8 cellular contexts compared by ENCODE assay signal in the genomic region with DNA sequence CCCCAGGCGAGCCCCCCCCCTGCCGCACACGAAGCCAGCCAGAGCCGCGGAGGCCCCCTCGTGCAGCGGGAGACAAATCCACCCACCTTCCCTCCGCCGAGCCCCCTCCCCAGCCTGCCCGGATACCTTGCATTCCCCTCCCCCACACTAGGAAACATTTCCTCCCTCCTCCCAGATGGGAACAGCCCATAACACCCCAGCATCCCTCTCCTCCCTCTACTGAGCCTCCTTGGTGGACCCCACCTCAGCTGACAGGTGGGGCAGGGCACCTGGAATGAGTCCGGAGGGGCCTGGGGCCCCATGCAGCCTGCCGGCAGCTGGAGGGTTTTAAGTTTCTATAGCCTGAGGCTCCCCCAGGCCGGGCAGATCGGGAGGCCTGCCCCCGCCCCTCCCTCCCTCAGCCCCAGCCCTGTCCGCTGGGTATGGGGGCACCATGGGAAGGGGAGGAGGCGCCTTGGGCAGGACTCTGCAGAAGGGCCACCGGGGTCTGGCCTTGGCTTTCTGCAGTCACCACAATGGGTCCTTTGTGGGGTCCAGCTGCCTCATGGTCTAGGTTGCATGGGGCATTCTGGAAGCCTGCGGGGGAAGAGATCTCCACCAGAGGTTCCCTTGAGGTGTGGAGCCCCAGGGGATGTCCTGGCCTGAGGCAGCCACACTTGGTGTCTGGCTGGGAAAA. TPM values are rescaled to one million over a fixed set of nuclear protein-coding genes. Genes with fewer than 3 reads are reported as not detected.
A peak's percentile ranks its signal among the peaks of the same experiment; 100 is the strongest.
DNase-seq lines count a peak whose midpoint lies in the region; FAIRE-seq and TF ChIP-seq lines count a peak whose summit lies in the region.

No MANE protein-coding gene starts in this region.

- no peaks in the 10 kb centered on the region for H4K20me1 ChIP-seq in keratinocyte (ENCODE audit: control insufficient read depth, extremely low read depth, insufficient read depth, low read length)

- peak; percentile 45 for DNase-seq in GM10248 (ENCODE audit: extremely low spot score)
- DNase-seq in M059J (ENCODE audit: low read depth): peak; percentile 39
- no peak for DNase-seq in breast epithelium (ENCODE audit: low spot score in 2 of 2)
- no peak for DNase-seq in keratinocyte (ENCODE audit: low read depth, low spot score)
- DNase-seq in NCI-H1092 (lab: John Stamatoyannopoulos, UW): no peak
- DNase-seq in NCI-H1436 treated with DMSO at 0.1 percent for 48 hours (lab: John Stamatoyannopoulos, UW): no peak
- DNase-seq in ureter (ENCODE audit: low spot score): no peak

- H3K27ac ChIP-seq in breast epithelium: peak overlapping the region; percentile 80 to 94
- H3K27ac ChIP-seq in keratinocyte (ENCODE audit: control insufficient read depth, insufficient read depth, low read length): peak overlapping the region; percentile 77
- H3K27ac ChIP-seq in stomach smooth muscle (ENCODE audit: low read length): peak overlapping the region; percentile 74

- CTCF ChIA-PET in GM10248 (lab: Yijun Ruan, JAX): interaction anchor here (1.0 to 2.1 kb wide), 5 partner anchors 12 to 85 kb away, joined by 3 to 7 read pairs (median 3); a partner anchor contains a TSS

- H2AFZ ChIP-seq in keratinocyte (ENCODE audit: control insufficient read depth, low read length): no peak overlapping the region

- peaks cover 41% of the 10 kb centered on the region for H3K79me2 ChIP-seq in keratinocyte (ENCODE audit: control insufficient read depth, insufficient read depth, low read length)

- no peaks in the 10 kb centered on the region for H3K9me3 ChIP-seq in breast epithelium
- no peaks in the 10 kb centered on the region for H3K9me3 ChIP-seq in keratinocyte (ENCODE audit: control insufficient read depth, low read depth, low read length)
- no peaks in the 10 kb centered on the region for H3K9me3 ChIP-seq in stomach smooth muscle (ENCODE audit: control insufficient read depth in 2 of 2, low read length in 2 of 2)

- H3K4me1 ChIP-seq in breast epithelium: peaks cover 3 to 5% of the 10 kb centered on the region in 2 donors
- H3K4me1 ChIP-seq in keratinocyte (ENCODE audit: control insufficient read depth, extremely low read depth, insufficient read depth, low read length): peaks cover 13% of the 10 kb centered on the region
- peaks cover 35% of the 10 kb centered on the region for H3K4me1 ChIP-seq in stomach smooth muscle (ENCODE audit: control insufficient read depth, insufficient read depth, low read length)

- H3K9me1 ChIP-seq in keratinocyte (ENCODE audit: control insufficient read depth, extremely low read depth, insufficient read depth, low read length): no peaks in the 10 kb centered on the region

- POLR2A ChIA-PET in GM10248 (lab: Yijun Ruan, JAX): interaction anchor here (0.8 to 2.6 kb wide), 4 partner anchors 58 to 64 kb away, joined by 3 to 12 read pairs (median 6); a partner anchor contains a TSS

- intact Hi-C loops in breast epithelium (cut with DNase I; ENCODE audit: low total_unique reads): no loop called here

- TF ChIP-seq POLR2A in breast epithelium (IDR thresholded peaks at IDR 0.05): no peak

- dilution Hi-C loops in keratinocyte (cut with MboI; ENCODE audit: extremely low pct_ligation_motif_present, low sequenced_read_pairs): no loop called here

- FAIRE-seq in keratinocyte (lab: Jason Lieb, UNC): no peak

- peak overlapping the region; percentile 80 to 92 (median 89) for H3K4me3 ChIP-seq in breast epithelium
- peak overlapping the region; percentile 74 to 89 (median 77) for H3K4me3 ChIP-seq in keratinocyte (ENCODE audit: control insufficient read depth in 2 of 3, extremely low read depth in 1 of 3, insufficient read depth in 2 of 3, low read depth in 1 of 3, low read length in 3 of 3)
- peak overlapping the region; percentile 86 to 87 for H3K4me3 ChIP-seq in stomach smooth muscle (ENCODE audit: low read length in 2 of 2)

- H3K27me3 ChIP-seq in breast epithelium: no peaks in the 10 kb centered on the region
- H3K27me3 ChIP-seq in keratinocyte (ENCODE audit: control insufficient read depth, extremely low read depth, insufficient read depth, low read length): no peaks in the 10 kb centered on the region
- H3K27me3 ChIP-seq in stomach smooth muscle (ENCODE audit: control insufficient read depth in 1 of 2, insufficient read depth in 2 of 2, low read length in 2 of 2): no peaks in the 10 kb centered on the region

- peak overlapping the region; percentile 71 for H3K4me2 ChIP-seq in keratinocyte (ENCODE audit: control insufficient read depth, extremely low read depth, insufficient read depth, low read depth, low read length)

- H3K36me3 ChIP-seq in breast epithelium: no peaks in the 10 kb centered on the region
- H3K36me3 ChIP-seq in keratinocyte (ENCODE audit: control insufficient read depth in 2 of 2, extremely low read depth in 1 of 2, insufficient read depth in 2 of 2, low read length in 2 of 2): peaks cover 3 to 11% of the 10 kb centered on the region in 2 experiments
- H3K36me3 ChIP-seq in stomach smooth muscle (ENCODE audit: control insufficient read depth in 2 of 2, insufficient read depth in 2 of 2, low read length in 2 of 2): peaks cover 0 to 7% of the 10 kb centered on the region in 2 donors

- H3K9ac ChIP-seq in keratinocyte (ENCODE audit: control insufficient read depth, extremely low read depth, insufficient read depth, low read length) (peak overlapping the region; percentile 84), stomach smooth muscle (ENCODE audit: low read length in 2 of 2) (peak overlapping the region; percentile 80 to 89)

- TF ChIP-seq CTCF in GM10248 (IDR thresholded peaks at IDR 0.05; ENCODE audit: control extremely low read depth, extremely low read depth, low read depth, missing control alignments) (no peak), breast epithelium (IDR thresholded peaks at IDR 0.05) (no peak), keratinocyte (optimal IDR thresholded peaks at IDR 0.05 in 1 of 3, IDR thresholded peaks at IDR 0.05 in 1 of 3, conservative IDR thresholded peaks at IDR 0.05 in 1 of 3; ENCODE audit: extremely low read depth in 1 of 3, insufficient read depth in 2 of 3, low read length in 3 of 3) (no peak)

RNA-seq across cellular contexts. Expression of a gene that starts 0.7 kb away (rescaled TPM):
- 149 and 153 TPM in 2 replicates for total RNA-seq in M059J (2014; rRNA removed; shearing (Covaris generic))
- total RNA-seq in breast epithelium: 100 to 1,000 TPM in 1 of 3 donors, 10 to 100 TPM in 2; 86.6 to 139 (median 95.2) TPM
- polyA plus RNA-seq in keratinocyte: 89.5 to 105 TPM (median 93.4 TPM) in 3 replicates
- polyA plus RNA-seq in keratinocyte (2011; ENCODE audit: low read depth): 25.2 TPM
- 92.4 and 115 TPM in 2 replicates for polyA plus RNA-seq in keratinocyte (2011; cell fraction: cytosol; rRNA removed)
- 48.2 and 60.3 TPM in 2 replicates for polyA plus RNA-seq in keratinocyte (2011; cell fraction: nucleus; rRNA removed)
- polyA plus RNA-seq in keratinocyte (2012; ENCODE audit: low replicate concordance): 51.3 and 98.7 TPM in 2 replicates
- 162 to 220 TPM (median 183 TPM) in 3 replicates for polyA minus RNA-seq in keratinocyte
- polyA minus RNA-seq in keratinocyte (2011; cell fraction: cytosol; rRNA and poly(A)+ RNA removed): 102 TPM
- 34.2 and 59.5 TPM in 2 replicates for polyA minus RNA-seq in keratinocyte (2011; cell fraction: nucleus; rRNA and poly(A)+ RNA removed)
- total RNA-seq in ureter: 140 TPM

Comparison
In these comparisons a context has a peak if more than half of its experiments do, and no peak if none do; other contexts are left out.
1. DNase-seq: peak in GM10248 (single experiment) and M059J (single experiment); none in breast epithelium (0 of 2), keratinocyte (single experiment), NCI-H1092 (single experiment), NCI-H1436 treated with DMSO at 0.1 percent for 48 hours (single experiment) and ureter (single experiment).
2. Peak in every context shown above with its lines, with median percentiles within 50 percentile points of each other: H3K27ac ChIP-seq and H3K4me3 ChIP-seq.